Comparison of ENCODE assay signal across 13 cellular contexts in genomic region chr1:178659789-178660208, GRCh38.
DNase-seq lines count a peak whose midpoint lies in the region; ATAC-seq and TF ChIP-seq lines count a peak whose summit lies in the region.
"Had no signal": no experiment of that assay in that cellular context is flagged by ENCODE, and none has a peak within 500 bp of the region (broad histone marks: within the 10 kb centered on the region; RNA-seq: fewer than 3 reads in every experiment).

No MANE protein-coding gene starts in this region.

- H3K9me3 Mint-ChIP-seq in GM23338: no peaks in the 10 kb centered on the region

- H3K4me2 ChIP-seq in OCI-LY1 (ENCODE audit: low read length) (peak overlapping the region; percentile 43), GM23338 (no peak overlapping the region)

- peak overlapping the region; percentile 41; the same call in 1 of the 2 replicates for H3K9ac ChIP-seq in OCI-LY1 (ENCODE audit: low read length)

- H3K27me3 ChIP-seq in OCI-LY1 (ENCODE audit: insufficient read depth, low read length) (no peaks in the 10 kb centered on the region), GM23338 (ENCODE audit: insufficient read depth) (no peaks in the 10 kb centered on the region)
- H3K27me3 ChIP-seq: neutrophil had no signal

- no peak overlapping the region for H2AFZ ChIP-seq in OCI-LY1 (ENCODE audit: low read length)
- H2AFZ ChIP-seq in GM23338: no peak overlapping the region

- no peaks in the 10 kb centered on the region for H3K79me2 ChIP-seq in OCI-LY1 (ENCODE audit: insufficient read depth, low read length)
- no peaks in the 10 kb centered on the region for H3K79me2 ChIP-seq in GM23338 (replicated peaks; ENCODE audit: insufficient read depth)

- H3K27ac ChIP-seq in OCI-LY1 (ENCODE audit: low read depth, low read length, poor library complexity, severe bottlenecking) (peak overlapping the region; percentile 76), GM23338 (ENCODE audit: low read depth) (no peak overlapping the region)
- H3K27ac ChIP-seq: C4-2B, neutrophil had no signal

- no peaks in the 10 kb centered on the region for H3F3A ChIP-seq in OCI-LY1 (ENCODE audit: insufficient read depth, low read length)
- H3F3A ChIP-seq in GM23338 (replicated peaks; ENCODE audit: low read depth): no peaks in the 10 kb centered on the region

- ATAC-seq in GM18511 (IDR thresholded peaks at IDR 0.05; ENCODE audit: unreplicated experiment): peak; percentile 84
- ATAC-seq in GM21390 (IDR thresholded peaks at IDR 0.05; ENCODE audit: unreplicated experiment): peak; percentile 61
- ATAC-seq in HG03060 (IDR thresholded peaks at IDR 0.05; ENCODE audit: low read depth, unreplicated experiment): peak; percentile 54
- no peak for ATAC-seq in GM23338
- ATAC-seq: HepG2 had no signal

- H3K27ac Mint-ChIP-seq in GM23338: no peak overlapping the region

- no peaks in the 10 kb centered on the region for H3K36me3 Mint-ChIP-seq in GM23338 (ENCODE audit: low read depth)

- H3K4me1 ChIP-seq in OCI-LY1 (ENCODE audit: insufficient read depth, low read length, severe bottlenecking) (peaks cover 57% of the 10 kb centered on the region), GM23338 (ENCODE audit: insufficient read depth) (no peaks in the 10 kb centered on the region)

- H3K4me1 Mint-ChIP-seq in GM23338: no peaks in the 10 kb centered on the region

- no peak overlapping the region for H3K4me3 Mint-ChIP-seq in GM23338

- H3K36me3 ChIP-seq in OCI-LY1 (ENCODE audit: insufficient read depth, low read length) (no peaks in the 10 kb centered on the region), GM23338 (ENCODE audit: insufficient read depth) (no peaks in the 10 kb centered on the region)
- H3K36me3 ChIP-seq: neutrophil had no signal

- H3K4me3 ChIP-seq in OCI-LY1 (ENCODE audit: low read depth, low read length, poor library complexity, severe bottlenecking): no peak overlapping the region
- no peak overlapping the region for H3K4me3 ChIP-seq in GM23338

- no peaks in the 10 kb centered on the region for H3K9me2 ChIP-seq in OCI-LY1 (ENCODE audit: low read depth, low read length)
- H3K9me2 ChIP-seq in GM23338 (ENCODE audit: insufficient read depth): 0 out of 2 replicates have a peak, but pooled peaks cover 7% of the 10 kb centered on the region

- H4K20me1 ChIP-seq in OCI-LY1 (ENCODE audit: insufficient read depth, low read length): no peaks in the 10 kb centered on the region
- no peaks in the 10 kb centered on the region for H4K20me1 ChIP-seq in GM23338 (replicated peaks; ENCODE audit: insufficient read depth)

- no peak for DNase-seq in GM23338 (ENCODE audit: low spot score)
- no peak for DNase-seq in putamen (ENCODE audit: low spot score)
- DNase-seq in activated CD4-positive, alpha-beta T cell treated with anti-CD3 and anti-CD28 coated beads, Interleukin-2, amount 50 U/mL, for 48 hours: no peak
- no peak for DNase-seq in cerebellar nuclear complex (lab: John Stamatoyannopoulos, UW)
- DNase-seq: NCI-H1930; stimulated activated CD4-positive, alpha-beta T cell treated with anti-CD3 and anti-CD28 coated beads, Interleukin-2, amount 100 ng/mL, for 24 hours had no signal

- no peak for TF ChIP-seq CTCF in OCI-LY1 (IDR thresholded peaks at IDR 0.05; ENCODE audit: low read length)
- no peak for TF ChIP-seq CTCF in GM23338 (conservative IDR thresholded peaks at IDR 0.05; ENCODE audit: low read depth in 2 of 2)

- no peaks in the 10 kb centered on the region for H3K9me3 ChIP-seq in OCI-LY1 (ENCODE audit: low read length)
- H3K9me3 ChIP-seq: neutrophil had no signal

- peaks cover 2% of the 10 kb centered on the region for H3K27me3 Mint-ChIP-seq in GM23338 (ENCODE audit: insufficient read depth, low read depth, poor library complexity)

TF ChIP-seq in GM23338, 12 proteins besides CTCF, POLR2A, EP300 and RAD21 (continues in another document):
- TF ChIP-seq EZH2 (IDR thresholded peaks at IDR 0.05; ENCODE audit: low read depth, unreplicated experiment) (no peak), ZNF114 (CRISPR knock-in tag; IDR thresholded peaks at IDR 0.05) (no peak), EZH2phosphoT487 (IDR thresholded peaks at IDR 0.05; ENCODE audit: unreplicated experiment) (no peak), REST (IDR thresholded peaks at IDR 0.05; ENCODE audit: unreplicated experiment) (no peak), STAT1 (IDR thresholded peaks at IDR 0.05; ENCODE audit: unreplicated experiment) (no peak), JUNB (IDR thresholded peaks at IDR 0.05; ENCODE audit: unreplicated experiment) (no peak), CREB1 (CRISPR knock-in tag; IDR thresholded peaks at IDR 0.05; ENCODE audit: low read depth) (no peak), POLR2AphosphoS5 (IDR thresholded peaks at IDR 0.05; ENCODE audit: low read depth) (no peak)
